18 cellular contexts compared by ENCODE assay signal in the genomic region with DNA sequence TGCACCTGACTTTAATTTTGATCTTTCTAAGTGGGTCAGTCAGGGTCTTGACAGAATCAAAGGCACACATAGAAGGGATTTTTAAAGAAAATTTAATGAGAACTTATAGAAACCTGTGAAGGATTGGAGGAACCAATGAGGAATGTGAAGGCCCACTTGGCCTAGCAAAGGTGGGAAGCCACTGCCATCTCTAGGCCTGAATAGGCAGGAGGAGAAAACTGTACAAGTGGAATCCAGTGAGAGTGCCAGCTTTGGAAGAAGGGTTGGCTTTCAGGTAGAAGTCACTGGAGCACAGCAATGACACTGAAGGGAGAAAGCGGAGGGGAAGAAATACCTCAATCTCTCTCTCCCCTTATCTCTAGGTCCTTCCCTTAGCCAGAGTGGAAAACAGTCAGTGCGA.
DNase-seq lines count a peak whose midpoint lies in the region; ATAC-seq and TF ChIP-seq lines count a peak whose summit lies in the region.
"Had no signal": no experiment of that assay in that cellular context is flagged by ENCODE, and none has a peak within 500 bp of the region (broad histone marks: within the 10 kb centered on the region; RNA-seq: fewer than 3 reads in every experiment).

No MANE protein-coding gene starts in this region.

- H3K9me3 Mint-ChIP-seq in osteocyte (ENCODE audit: unreplicated experiment) = no peaks in the 10 kb centered on the region
- H3K9me3 Mint-ChIP-seq: activated CD4-positive, alpha-beta T cell treated with anti-CD3 and anti-CD28 coated beads, Interleukin-2, amount 10 ng/mL, durations not matched to agents 7 days and 5 days; T-helper 1 cell treated with Interleukin-12 subunit alpha and Interleukin-12 subunit beta and Interleukin-4 antibody, amounts not matched to agents 30 μg/mL and 1 μg/mL, for 36 hours had no signal

- in situ Hi-C loops in KBM-7 (cut with MboI; ENCODE audit: low pct_unique_long_range_greater_than_20kb, low sequenced_read_pairs) = no loop called here

- no peak overlapping the region for H3K4me3 Mint-ChIP-seq in osteocyte (ENCODE audit: unreplicated experiment)
- H3K4me3 Mint-ChIP-seq: activated CD4-positive, alpha-beta T cell treated with anti-CD3 and anti-CD28 coated beads, Interleukin-2, amount 10 ng/mL, durations not matched to agents 7 days and 5 days; CD8-positive, alpha-beta memory T cell; T-helper 1 cell treated with Interleukin-12 subunit alpha and Interleukin-12 subunit beta and Interleukin-4 antibody, amounts not matched to agents 30 μg/mL and 1 μg/mL, for 36 hours had no signal

- no peak overlapping the region for H3K27ac Mint-ChIP-seq in osteocyte (ENCODE audit: unreplicated experiment)
- H3K27ac Mint-ChIP-seq: activated CD4-positive, alpha-beta T cell treated with anti-CD3 and anti-CD28 coated beads, Interleukin-2, amount 10 ng/mL, durations not matched to agents 7 days and 5 days; T-helper 1 cell treated with Interleukin-12 subunit alpha and Interleukin-12 subunit beta and Interleukin-4 antibody, amounts not matched to agents 30 μg/mL and 1 μg/mL, for 36 hours had no signal

- DNase-seq in NCI-H748 (lab: John Stamatoyannopoulos, UW; ENCODE audit: unreplicated experiment) (peak; percentile 3), NCI-H748 treated with DMSO at 0.1 percent for 48 hours (lab: John Stamatoyannopoulos, UW) (no peak), KBM-7 (peak; percentile 12), cerebellar cortex (ENCODE audit: low spot score) (peak; percentile 21), osteocyte (ENCODE audit: extremely low spot score, unreplicated experiment) (no peak)
- DNase-seq in activated CD8-positive, alpha-beta memory T cell treated with anti-CD3 and anti-CD28 coated beads for 24 hours = no peak
- DNase-seq: activated CD4-positive, alpha-beta T cell treated with anti-CD3 and anti-CD28 coated beads, Interleukin-2, amount 10 ng/mL, durations not matched to agents 7 days and 5 days; CD8-positive, alpha-beta memory T cell; esophagus squamous epithelium; HCEC 1CT; hippocampal formation; Kasumi-1; lower lobe of right lung; NCI-H2029 treated with DMSO at 0.1 percent for 48 hours had no signal

- no peaks in the 10 kb centered on the region for H3K27me3 Mint-ChIP-seq in osteocyte (ENCODE audit: unreplicated experiment)
- H3K27me3 Mint-ChIP-seq: activated CD4-positive, alpha-beta T cell treated with anti-CD3 and anti-CD28 coated beads, Interleukin-2, amount 10 ng/mL, durations not matched to agents 7 days and 5 days had no signal

- H3K36me3 Mint-ChIP-seq in osteocyte (ENCODE audit: unreplicated experiment) = no peaks in the 10 kb centered on the region
- H3K36me3 Mint-ChIP-seq: CD8-positive, alpha-beta memory T cell had no signal

- ATAC-seq in GM21717 (IDR thresholded peaks at IDR 0.05; ENCODE audit: unreplicated experiment) = no peak
- ATAC-seq in HG02884 (IDR thresholded peaks at IDR 0.05; ENCODE audit: unreplicated experiment) = no peak
- ATAC-seq: A549, lower lobe of right lung had no signal

- peaks cover 12% of the 10 kb centered on the region for H3K4me1 Mint-ChIP-seq in osteocyte (ENCODE audit: unreplicated experiment)
- H3K4me1 Mint-ChIP-seq: activated CD4-positive, alpha-beta T cell treated with anti-CD3 and anti-CD28 coated beads, Interleukin-2, amount 10 ng/mL, durations not matched to agents 7 days and 5 days; CD8-positive, alpha-beta memory T cell had no signal

- TF ChIP-seq CTCF in osteocyte (IDR thresholded peaks at IDR 0.05) = peak; percentile 15

Comparison
In these comparisons a context has a peak if more than half of its experiments do, and no peak if none do; other contexts are left out.
1. DNase-seq: peak in NCI-H748 (single experiment), KBM-7 (single experiment) and cerebellar cortex (single experiment); none in NCI-H748 treated with DMSO at 0.1 percent for 48 hours (single experiment), osteocyte (single experiment) and activated CD8-positive, alpha-beta memory T cell treated with anti-CD3 and anti-CD28 coated beads for 24 hours (single experiment).